ENCODE assay signal across 16 cellular contexts in genomic region chr3:195421410-195421809, GRCh38.
"Had no signal": no experiment of that assay in that cellular context is flagged by ENCODE, and none has a peak within 500 bp of the region (broad histone marks: within the 10 kb centered on the region; RNA-seq: fewer than 3 reads in every experiment).

No MANE protein-coding gene starts in this region.

- H3K9me3 ChIP-seq: neutrophil, tibial nerve, vagina had no signal

- H3K4me1 ChIP-seq: foreskin keratinocyte had no signal

- H3K27me3 ChIP-seq: foreskin keratinocyte, neutrophil, tibial nerve, vagina had no signal

- H3K4me3 ChIP-seq: tibial nerve, vagina had no signal

- H3K27ac ChIP-seq: foreskin keratinocyte, tibial nerve, vagina had no signal

- H3K36me3 ChIP-seq: tibial nerve, vagina had no signal

- ATAC-seq: foreskin keratinocyte; natural killer cell; stimulated activated naive B cell treated with anti-CD40 and anti-IgM and Interleukin-4, amounts not matched to agents 10 μg/mL and 1 μg/mL and 100 μg/mL, for 72 hours had no signal

- DNase-seq: activated CD4-positive, alpha-beta T cell treated with anti-CD3 and anti-CD28 coated beads, Interleukin-2, amount 10 ng/mL, durations not matched to agents 7 days and 5 days; activated naive CD8-positive, alpha-beta T cell treated with anti-CD3 and anti-CD28 coated beads for 36 hours; anterior cingulate cortex; cerebellar nuclear complex; effector memory CD4-positive, alpha-beta T cell; foreskin keratinocyte; mesenchymal stem cell; natural killer cell; posterior cingulate gyrus; retina; stimulated activated CD4-positive, alpha-beta T cell treated with anti-CD3 and anti-CD28 coated beads, Interleukin-15, amount 100 ng/mL, for 24 hours; stimulated activated CD4-positive, alpha-beta T cell treated with anti-CD3 and anti-CD28 coated beads, Interleukin-4, amount 100 ng/mL, for 1 hour; stimulated activated naive B cell treated with anti-CD40 and anti-IgM and Interleukin-4, amounts not matched to agents 10 μg/mL and 1 μg/mL and 100 μg/mL, for 72 hours had no signal
